In genomic region chr12:132303853-132304373, GRCh38 we compare ENCODE assay signal across 12 cellular contexts. TPM values are rescaled to one million over a fixed set of nuclear protein-coding genes. Genes with fewer than 3 reads are reported as not detected.
A peak's percentile ranks its signal among the peaks of the same experiment; 100 is the strongest.
DNase-seq lines count a peak whose midpoint lies in the region; ATAC-seq, FAIRE-seq and TF ChIP-seq lines count a peak whose summit lies in the region.
"Not testable (repeated sequence)": the region's sequence is repeated elsewhere in the genome, so short reads cannot be mapped to it uniquely, and the experiment has no call there.
"Had no signal": no experiment of that assay in that cellular context is flagged by ENCODE, and none has a peak within 500 bp of the region (broad histone marks: within the 10 kb centered on the region; RNA-seq: fewer than 3 reads in every experiment).

No MANE protein-coding gene starts in this region.

- H3K9ac ChIP-seq in neuronal stem cell (ENCODE audit: low read depth, low read length, poor library complexity) = not testable (repeated sequence)

- not testable (repeated sequence) for H2BK5ac ChIP-seq in neuronal stem cell (ENCODE audit: low read length)

- not testable (repeated sequence) for H4K8ac ChIP-seq in neuronal stem cell (ENCODE audit: low read depth, low read length)

- ATAC-seq in right cardiac atrium, lower lobe of right lung: not testable (repeated sequence)

- H3K79me1 ChIP-seq in neuronal stem cell (ENCODE audit: low read depth, low read length) = not testable (repeated sequence)

- H2AFZ ChIP-seq in neuronal stem cell (ENCODE audit: low read length) = not testable (repeated sequence)

- not testable (repeated sequence) for H4K91ac ChIP-seq in neuronal stem cell (ENCODE audit: low read depth, low read length, poor library complexity)

- DNase-seq in right cardiac atrium = peak in 2 of 3 donors; percentile 13 to 48
- DNase-seq in lower lobe of right lung = peak; percentile 14
- not testable (repeated sequence) for DNase-seq in neuronal stem cell (ENCODE audit: low spot score); urothelium cell line (ENCODE audit: low spot score)

- H3K14ac ChIP-seq in neuronal stem cell (ENCODE audit: low read length) = not testable (repeated sequence)

- H3K4me2 ChIP-seq in neuronal stem cell (ENCODE audit: insufficient read depth, low read length, poor library complexity, severe bottlenecking) = not testable (repeated sequence)

- H2AK5ac ChIP-seq in neuronal stem cell (ENCODE audit: low read depth, low read length) = not testable (repeated sequence)

- CTCF ChIA-PET in HEK293 (lab: Yijun Ruan, JAX) = not testable (repeated sequence)

- not testable (repeated sequence) for H3K4ac ChIP-seq in neuronal stem cell (ENCODE audit: low read length)

- not testable (repeated sequence) for H3K36me3 ChIP-seq in HEK293 (ENCODE audit: control insufficient read depth in 2 of 2, insufficient read depth in 1 of 2, low read length in 2 of 2); lower lobe of right lung; neuronal stem cell (replicated peaks in 1 of 2; ENCODE audit: control insufficient read depth in 2 of 2, insufficient read depth in 2 of 2, low read length in 2 of 2)

- peak overlapping the region; percentile 41 for H2BK12ac ChIP-seq in neuronal stem cell (ENCODE audit: low read length)

- not testable (repeated sequence) for H3K18ac ChIP-seq in neuronal stem cell (ENCODE audit: low read length)

- H2BK120ac ChIP-seq in neuronal stem cell (ENCODE audit: low read depth, low read length) = not testable (repeated sequence)

- intact Hi-C loops in right cardiac atrium (cut with DNase I); lower lobe of right lung (cut with DNase I): not testable (repeated sequence)

- H3K23ac ChIP-seq in neuronal stem cell (ENCODE audit: low read depth, low read length, poor library complexity) = not testable (repeated sequence)

- WGBS in right cardiac atrium = 77% methylated on average over 11 of the region's 30 CpGs
- no CpG with 5 or more reads among the region's 30 CpGs for WGBS in neuronal stem cell (ENCODE audit: extremely low coverage in 2 of 2, insufficient read length in 2 of 2, insufficient replicate concordance in 1 of 2), 2 donors

- peak; percentile 30 for FAIRE-seq in urothelium cell line (lab: Jason Lieb, UNC)

- H3K27ac ChIP-seq in HEK293 (ENCODE audit: extremely low read depth, low read depth, low read length); right cardiac atrium (ENCODE audit: low read length); lower lobe of right lung; neuronal stem cell (replicated peaks; ENCODE audit: low read length): not testable (repeated sequence)

- H3K9me3 ChIP-seq in HEK293 (ENCODE audit: control insufficient read depth, insufficient read depth, low read depth, low read length); right cardiac atrium (ENCODE audit: control insufficient read depth, low read length); lower lobe of right lung; neuronal stem cell (replicated peaks in 1 of 2; ENCODE audit: control insufficient read depth in 2 of 2, insufficient read depth in 1 of 2, low read depth in 1 of 2, low read length in 2 of 2): not testable (repeated sequence)

- H3K27me3 ChIP-seq in right cardiac atrium (ENCODE audit: control insufficient read depth, insufficient read depth) = not testable (repeated sequence)
- H3K27me3 ChIP-seq in lower lobe of right lung (ENCODE audit: low read depth) (peaks cover 12% of the 10 kb centered on the region), neuronal stem cell (ENCODE audit: control insufficient read depth in 3 of 3, insufficient read depth in 3 of 3, low read depth in 1 of 3, low read length in 3 of 3) (peaks cover 0 to 15% (median 1%) of the 10 kb centered on the region in 3 experiments)

- not testable (repeated sequence) for H3K4me1 ChIP-seq in HEK293 (ENCODE audit: control insufficient read depth, insufficient read depth, low read length); right cardiac atrium (ENCODE audit: control insufficient read depth, insufficient read depth, low read length); lower lobe of right lung; neuronal stem cell (ENCODE audit: control insufficient read depth in 2 of 2, insufficient read depth in 1 of 2, low read depth in 1 of 2, low read length in 2 of 2)

- not testable (repeated sequence) for H3K4me3 ChIP-seq in HEK293 (ENCODE audit: low read depth, low read length); right cardiac atrium (ENCODE audit: low read length); lower lobe of right lung; neuronal stem cell (ENCODE audit: low read length in 2 of 2)

- not testable (repeated sequence) for TF ChIP-seq CTCF in HEK293 (tag by site-specific recombination; IDR thresholded peaks at IDR 0.05); lower lobe of right lung (IDR thresholded peaks at IDR 0.05)

- not testable (repeated sequence) for H2BK15ac ChIP-seq in neuronal stem cell (ENCODE audit: low read length)

- POLR2A ChIA-PET in HEK293 (lab: Yijun Ruan, JAX) = not testable (repeated sequence)

TF ChIP-seq in HEK293, 187 proteins besides CTCF, POLR2A, EP300 and RAD21:
- TF ChIP-seq ZBTB8A (tag by site-specific recombination; IDR thresholded peaks at IDR 0.05) (0 out of 2 replicates have a peak, but pooled peaks have one; percentile 23), KLF8 (tag by site-specific recombination; IDR thresholded peaks at IDR 0.05) (peak; percentile 98), KLF17 (tag by site-specific recombination; IDR thresholded peaks at IDR 0.05) (peak; percentile 61; the same call in 1 of the 2 replicates), KLF9 (tag by site-specific recombination; IDR thresholded peaks at IDR 0.05; ENCODE audit: low read depth) (peak; percentile 89), KLF1 (tag by site-specific recombination; IDR thresholded peaks at IDR 0.05) (peak; percentile 48)

RNA-seq across cellular contexts. Expression of gene GALNT9, which starts 25.5 kb away (rescaled TPM):
- total RNA-seq in right cardiac atrium = under 1 TPM in 2 of 4 donors, not detected in 2; 0.14 to 0.21 TPM
- polyA plus RNA-seq in right cardiac atrium = 0.05 TPM
- not detected for total RNA-seq in lower lobe of right lung
- 0.13 TPM for polyA plus RNA-seq in neuronal stem cell (2013, experiment 1 of 2)
- polyA plus RNA-seq in neuronal stem cell (2013, experiment 2 of 2) = 0.14 TPM
- total RNA-seq: CD4-positive, alpha-beta memory T cell; CD4-positive, alpha-beta T cell; CD8-positive, alpha-beta T cell had no signal
- polyA plus RNA-seq: AG04450; BJ; CD14-positive monocyte; CD8-positive, alpha-beta memory T cell had no signal
